ENCODE assay signal across 2 cellular contexts in the genomic region with DNA sequence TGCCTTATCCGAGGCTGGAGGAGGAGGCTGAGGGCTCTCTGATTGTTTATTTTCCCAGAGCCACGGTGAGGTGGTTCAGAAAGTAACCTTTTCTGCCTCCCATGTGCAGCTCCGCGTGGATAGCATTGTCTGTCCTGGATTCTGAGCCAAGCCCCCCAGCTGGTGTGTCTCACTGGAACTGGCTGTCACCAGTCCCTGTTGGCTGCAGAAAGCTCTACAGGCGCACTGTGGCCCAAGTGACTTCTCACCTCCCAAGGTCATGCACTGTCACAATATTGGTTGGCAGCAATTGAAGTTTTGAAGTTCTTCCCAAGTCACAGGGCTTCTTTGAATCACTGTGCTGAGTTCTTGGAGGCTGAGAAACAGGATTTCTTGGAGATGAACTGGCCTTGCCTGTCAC.
TF ChIP-seq lines count a peak whose summit lies in the region.

No MANE protein-coding gene starts in this region.

TF ChIP-seq in IMR-90, 13 proteins besides CTCF, POLR2A, EP300 and RAD21:
- TF ChIP-seq, protein P1, sequence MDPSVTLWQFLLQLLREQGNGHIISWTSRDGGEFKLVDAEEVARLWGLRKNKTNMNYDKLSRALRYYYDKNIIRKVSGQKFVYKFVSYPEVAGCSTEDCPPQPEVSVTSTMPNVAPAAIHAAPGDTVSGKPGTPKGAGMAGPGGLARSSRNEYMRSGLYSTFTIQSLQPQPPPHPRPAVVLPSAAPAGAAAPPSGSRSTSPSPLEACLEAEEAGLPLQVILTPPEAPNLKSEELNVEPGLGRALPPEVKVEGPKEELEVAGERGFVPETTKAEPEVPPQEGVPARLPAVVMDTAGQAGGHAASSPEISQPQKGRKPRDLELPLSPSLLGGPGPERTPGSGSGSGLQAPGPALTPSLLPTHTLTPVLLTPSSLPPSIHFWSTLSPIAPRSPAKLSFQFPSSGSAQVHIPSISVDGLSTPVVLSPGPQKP (IDR thresholded peaks at IDR 0.05; ENCODE audit: borderline replicate concordance, low read depth, low read length) = no peak
- TF ChIP-seq FOS (IDR thresholded peaks at IDR 0.05; ENCODE audit: low read depth, low read length) (no peak), BHLHE40 (IDR thresholded peaks at IDR 0.05; ENCODE audit: low read depth, low read length) (no peak), RFX5 (IDR thresholded peaks at IDR 0.05; ENCODE audit: low read depth, low read length) (no peak), CHD1 (IDR thresholded peaks at IDR 0.05; ENCODE audit: low read depth, low read length) (no peak), NFE2L2 (IDR thresholded peaks at IDR 0.05; ENCODE audit: low read depth, low read length) (no peak), SMC3 (IDR thresholded peaks at IDR 0.05; ENCODE audit: low read depth, low read length) (no peak), RCOR1 (IDR thresholded peaks at IDR 0.05; ENCODE audit: insufficient replicate concordance, low read length) (no peak), MAZ (IDR thresholded peaks at IDR 0.05; ENCODE audit: borderline replicate concordance, low read depth, low read length) (no peak), MAFK (IDR thresholded peaks at IDR 0.05; ENCODE audit: low read depth, low read length) (no peak), MXI1 (IDR thresholded peaks at IDR 0.05; ENCODE audit: borderline replicate concordance, low read depth, low read length) (no peak), CEBPB (IDR thresholded peaks at IDR 0.05; ENCODE audit: low read depth, low read length) (no peak)
- TF ChIP-seq, protein P2, sequence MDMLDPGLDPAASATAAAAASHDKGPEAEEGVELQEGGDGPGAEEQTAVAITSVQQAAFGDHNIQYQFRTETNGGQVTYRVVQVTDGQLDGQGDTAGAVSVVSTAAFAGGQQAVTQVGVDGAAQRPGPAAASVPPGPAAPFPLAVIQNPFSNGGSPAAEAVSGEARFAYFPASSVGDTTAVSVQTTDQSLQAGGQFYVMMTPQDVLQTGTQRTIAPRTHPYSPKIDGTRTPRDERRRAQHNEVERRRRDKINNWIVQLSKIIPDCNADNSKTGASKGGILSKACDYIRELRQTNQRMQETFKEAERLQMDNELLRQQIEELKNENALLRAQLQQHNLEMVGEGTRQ (IDR thresholded peaks at IDR 0.05; ENCODE audit: low read depth, low read length) = no peak
TF ChIP-seq in IMR-90: peak in this region for 0.

TF ChIP-seq in HepG2, 621 proteins besides CTCF, POLR2A, EP300 and RAD21:
- TF ChIP-seq GTF2F1 (IDR thresholded peaks at IDR 0.05; ENCODE audit: low read length) (no peak), ZNF414 (CRISPR knock-in tag; IDR thresholded peaks at IDR 0.05) (no peak)
- TF ChIP-seq, protein P3, sequence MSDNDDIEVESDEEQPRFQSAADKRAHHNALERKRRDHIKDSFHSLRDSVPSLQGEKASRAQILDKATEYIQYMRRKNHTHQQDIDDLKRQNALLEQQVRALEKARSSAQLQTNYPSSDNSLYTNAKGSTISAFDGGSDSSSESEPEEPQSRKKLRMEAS (IDR thresholded peaks at IDR 0.05) = peak; percentile 46
TF ChIP-seq in HepG2: peak in this region for 1.
